5 cellular contexts compared by ENCODE assay signal in genomic region chr17:21766565-21766964, GRCh38.
DNase-seq lines count a peak whose midpoint lies in the region; TF ChIP-seq lines count a peak whose summit lies in the region.
"Not testable (repeated sequence)": the region's sequence is repeated elsewhere in the genome, so short reads cannot be mapped to it uniquely, and the experiment has no call there.

No MANE protein-coding gene starts in this region.

- peaks cover 0 to 12% (median 0%) of the 10 kb centered on the region in 7 donors for H3K27me3 ChIP-seq in spleen (replicated peaks in 1 of 7)

- DNase-seq in ecto neural progenitor cell (ENCODE audit: low spot score): peak; percentile 18
- peak; percentile 43 for DNase-seq in cardiac septum (ENCODE audit: low spot score)
- DNase-seq in islet precursor cell: peak; percentile 27
- DNase-seq in osteocyte (ENCODE audit: extremely low spot score, unreplicated experiment): peak; percentile 74
- peak; percentile 31 for DNase-seq in spleen

- H3K36me3 ChIP-seq in spleen: not testable (repeated sequence)

- H3K9me3 ChIP-seq in spleen: not testable (repeated sequence)

- H3K4me3 Mint-ChIP-seq in osteocyte (ENCODE audit: unreplicated experiment): not testable (repeated sequence)

- TF ChIP-seq POLR2A in spleen (IDR thresholded peaks at IDR 0.05): not testable (repeated sequence)

- not testable (repeated sequence) for TF ChIP-seq CTCF in osteocyte (IDR thresholded peaks at IDR 0.05); spleen (IDR thresholded peaks at IDR 0.05 in 8 of 11, conservative IDR thresholded peaks at IDR 0.05 in 3 of 11)

- peaks cover 16% of the 10 kb centered on the region for H3K9me3 Mint-ChIP-seq in osteocyte (ENCODE audit: unreplicated experiment)

- not testable (repeated sequence) for H3K4me3 ChIP-seq in spleen

- H3K4me1 Mint-ChIP-seq in osteocyte (ENCODE audit: unreplicated experiment): not testable (repeated sequence)

- WGBS in spleen, 5 donors: 58 to 78% (median 73%) methylated on average over 3 to 5 of the region's 5 CpGs

- not testable (repeated sequence) for H3K27ac Mint-ChIP-seq in osteocyte (ENCODE audit: unreplicated experiment)

- not testable (repeated sequence) for H3K4me1 ChIP-seq in spleen

- intact Hi-C loops in cardiac septum (cut with DNase I); spleen (cut with DNase I; ENCODE audit: low total_unique reads): not testable (repeated sequence)

- H3K27me3 Mint-ChIP-seq in osteocyte (ENCODE audit: unreplicated experiment): not testable (repeated sequence)

- not testable (repeated sequence) for H3K27ac ChIP-seq in spleen

- not testable (repeated sequence) for H3K36me3 Mint-ChIP-seq in osteocyte (ENCODE audit: unreplicated experiment)

Comparison
In these comparisons a context has a peak if more than half of its experiments do, and no peak if none do; other contexts are left out.
1. DNase-seq: peak in every context shown above with its lines; median percentile 74 in osteocyte; 43 in cardiac septum; 31 in spleen; 27 in islet precursor cell; 18 in ecto neural progenitor cell.